19 cellular contexts compared by ENCODE assay signal in genomic region chr1:240094043-240094722, GRCh38. TPM values are rescaled to one million over a fixed set of nuclear protein-coding genes. Genes with fewer than 3 reads are reported as not detected.
A peak's percentile ranks its signal among the peaks of the same experiment; 100 is the strongest.
DNase-seq lines count a peak whose midpoint lies in the region; ATAC-seq and TF ChIP-seq lines count a peak whose summit lies in the region.
"Had no signal": no experiment of that assay in that cellular context is flagged by ENCODE, and none has a peak within 500 bp of the region (broad histone marks: within the 10 kb centered on the region; RNA-seq: fewer than 3 reads in every experiment).

No MANE protein-coding gene starts in this region.

- H3K79me1 ChIP-seq in trophoblast cell (ENCODE audit: low read length), result no peaks in the 10 kb centered on the region

- no peak overlapping the region for H3K4me2 ChIP-seq in trophoblast cell (ENCODE audit: low read length)
- H3K4me2 ChIP-seq: PC-9 had no signal

- no peak overlapping the region for H2BK12ac ChIP-seq in trophoblast cell (ENCODE audit: low read length)

- H3K9me3 ChIP-seq in HUES64 (ENCODE audit: insufficient read depth, low read depth, low read length), result no peaks in the 10 kb centered on the region
- H3K9me3 ChIP-seq in trophoblast cell (ENCODE audit: insufficient read depth, low read depth, low read length), result no peaks in the 10 kb centered on the region
- H3K9me3 ChIP-seq: psoas muscle had no signal

- H3K9me3 Mint-ChIP-seq in neural crest cell, result no peaks in the 10 kb centered on the region
- H3K9me3 Mint-ChIP-seq in stimulated activated memory B cell treated with anti-CD40 and anti-IgM and Interleukin-4, amounts not matched to agents 10 μg/mL and 1 μg/mL and 100 μg/mL, for 72 hours, result no peaks in the 10 kb centered on the region
- H3K9me3 Mint-ChIP-seq: activated CD4-positive, alpha-beta memory T cell treated with anti-CD3 and anti-CD28 coated beads, Interleukin-2, amount 10 ng/mL, durations not matched to agents 7 days and 5 days; T-helper 2 cell treated with Interferon-gamma antibody and Interleukin-4, amounts not matched to agents 5 μg/mL and 100 μg/mL, for 36 hours had no signal

- H3K4me3 ChIP-seq in AG10803 (ENCODE audit: low read length), result peak overlapping the region; percentile 83
- 0 out of 2 replicates have a peak overlapping the region, but pooled peaks have one; percentile 60 for H3K4me3 ChIP-seq in HUES64 (ENCODE audit: low read length)
- peak overlapping the region; percentile 34 to 88 (median 76) for H3K4me3 ChIP-seq in dorsolateral prefrontal cortex
- H3K4me3 ChIP-seq in trophoblast cell (ENCODE audit: low read depth, low read length), result no peak overlapping the region
- H3K4me3 ChIP-seq: PC-9 had no signal

- no peak overlapping the region for H2BK5ac ChIP-seq in trophoblast cell (ENCODE audit: low read depth, low read length, poor library complexity)

- no peak overlapping the region for H3K4ac ChIP-seq in trophoblast cell (ENCODE audit: low read depth, low read length)

- H3K23ac ChIP-seq in trophoblast cell (ENCODE audit: low read length), result no peak overlapping the region

- intact Hi-C loops in dorsolateral prefrontal cortex (cut with DNase I), result loop anchor here (5.0 kb wide), 2 partner anchors 58 to 93 kb away; no protein-coding TSS in a partner anchor

- H3K18ac ChIP-seq in trophoblast cell (ENCODE audit: low read length), result no peak overlapping the region

- no peak for TF ChIP-seq CTCF in AG10803 (conservative IDR thresholded peaks at IDR 0.05; ENCODE audit: low read length)
- TF ChIP-seq CTCF in dorsolateral prefrontal cortex (IDR thresholded peaks at IDR 0.05 in 54 of 56, conservative IDR thresholded peaks at IDR 0.05 in 2 of 56; ENCODE audit: low read depth in 1 of 56, partially characterized antibody in 56 of 56), result no peak
- no peak for TF ChIP-seq CTCF in neural crest cell (conservative IDR thresholded peaks at IDR 0.05)

- H3K27ac ChIP-seq in HUES64 (ENCODE audit: low read depth, low read length), result no peak overlapping the region
- peak overlapping the region in 49 of 59 donors; percentile 10 to 95 (median 87) for H3K27ac ChIP-seq in dorsolateral prefrontal cortex
- no peak overlapping the region for H3K27ac ChIP-seq in trophoblast cell (ENCODE audit: low read depth, low read length)
- H3K27ac ChIP-seq: cardiac muscle cell, hepatocyte, PC-9, psoas muscle had no signal

- H3K27me3 ChIP-seq in HUES64 (ENCODE audit: insufficient read depth, low read length) (peaks cover 56% of the 10 kb centered on the region), dorsolateral prefrontal cortex (peaks cover 0 to 13% (median 0%) of the 10 kb centered on the region in 45 donors), trophoblast cell (ENCODE audit: insufficient read depth, low read length) (peaks cover 32% of the 10 kb centered on the region)

- H3K36me3 Mint-ChIP-seq in neural crest cell (ENCODE audit: low read depth), result no peaks in the 10 kb centered on the region
- H3K36me3 Mint-ChIP-seq in stimulated activated memory B cell treated with anti-CD40 and anti-IgM and Interleukin-4, amounts not matched to agents 10 μg/mL and 1 μg/mL and 100 μg/mL, for 72 hours, result no peaks in the 10 kb centered on the region

- H2AK5ac ChIP-seq in trophoblast cell (ENCODE audit: low read length), result no peak overlapping the region

- H3K9ac ChIP-seq in HUES64 (ENCODE audit: low read depth, low read length) (no peak overlapping the region), trophoblast cell (ENCODE audit: low read length) (no peak overlapping the region)

- H3K36me3 ChIP-seq in HUES64 (ENCODE audit: insufficient read depth, low read length) (no peaks in the 10 kb centered on the region), trophoblast cell (ENCODE audit: control insufficient read depth in 1 of 2, insufficient read depth in 2 of 2, low read length in 2 of 2) (no peaks in the 10 kb centered on the region)
- H3K36me3 ChIP-seq: cardiac muscle cell had no signal

- no peak overlapping the region for H3K27ac Mint-ChIP-seq in neural crest cell (ENCODE audit: unreplicated experiment)
- H3K27ac Mint-ChIP-seq in stimulated activated memory B cell treated with anti-CD40 and anti-IgM and Interleukin-4, amounts not matched to agents 10 μg/mL and 1 μg/mL and 100 μg/mL, for 72 hours, result no peak overlapping the region
- H3K27ac Mint-ChIP-seq: activated CD4-positive, alpha-beta memory T cell treated with anti-CD3 and anti-CD28 coated beads, Interleukin-2, amount 10 ng/mL, durations not matched to agents 7 days and 5 days; T-helper 2 cell treated with Interferon-gamma antibody and Interleukin-4, amounts not matched to agents 5 μg/mL and 100 μg/mL, for 36 hours had no signal

- peaks cover 5% of the 10 kb centered on the region for H3K27me3 Mint-ChIP-seq in neural crest cell (ENCODE audit: low read depth)
- H3K27me3 Mint-ChIP-seq in stimulated activated memory B cell treated with anti-CD40 and anti-IgM and Interleukin-4, amounts not matched to agents 10 μg/mL and 1 μg/mL and 100 μg/mL, for 72 hours, result peaks cover 18% of the 10 kb centered on the region

- H3K4me1 ChIP-seq in HUES64 (ENCODE audit: insufficient read depth, low read length) (peaks cover 10% of the 10 kb centered on the region), trophoblast cell (ENCODE audit: control insufficient read depth in 1 of 2, insufficient read depth in 2 of 2, low read length in 2 of 2) (peaks cover 5 to 17% of the 10 kb centered on the region in 2 experiments)
- H3K4me1 ChIP-seq: psoas muscle had no signal

- no peak overlapping the region for H4K12ac ChIP-seq in trophoblast cell (ENCODE audit: low read depth, low read length)

- H4K8ac ChIP-seq in trophoblast cell (ENCODE audit: low read depth, low read length), result no peak overlapping the region

- no peak for ATAC-seq in HG03571 (IDR thresholded peaks at IDR 0.05; ENCODE audit: unreplicated experiment)
- no peak for ATAC-seq in stimulated activated memory B cell treated with anti-CD40 and anti-IgM and Interleukin-4, amounts not matched to agents 10 μg/mL and 1 μg/mL and 100 μg/mL, for 72 hours
- ATAC-seq: psoas muscle had no signal

- H3K79me2 ChIP-seq in trophoblast cell (ENCODE audit: control insufficient read depth, insufficient read depth, low read length, poor library complexity), result no peaks in the 10 kb centered on the region
- H3K79me2 ChIP-seq: hepatocyte had no signal

- H3K4me1 Mint-ChIP-seq in neural crest cell, result peaks cover 40% of the 10 kb centered on the region
- H3K4me1 Mint-ChIP-seq in stimulated activated memory B cell treated with anti-CD40 and anti-IgM and Interleukin-4, amounts not matched to agents 10 μg/mL and 1 μg/mL and 100 μg/mL, for 72 hours, result no peaks in the 10 kb centered on the region

- WGBS in HUES64, result 92% methylated on average over 12 of the region's 14 CpGs
- no CpG with 5 or more reads among the region's 14 CpGs for WGBS in trophoblast cell (ENCODE audit: extremely low coverage, insufficient coverage, insufficient read length)

- no peak overlapping the region for H3K14ac ChIP-seq in trophoblast cell (ENCODE audit: low read length)

- H2AFZ ChIP-seq in trophoblast cell (ENCODE audit: insufficient read depth, low read length, poor library complexity), result no peak overlapping the region
- H2AFZ ChIP-seq: PC-9 had no signal

- DNase-seq in AG10803 (ENCODE audit: low read depth), result no peak
- no peak for DNase-seq in dorsolateral prefrontal cortex
- no peak for DNase-seq in neural crest cell (ENCODE audit: low read depth, low spot score)
- DNase-seq in trophoblast cell, result no peak
- DNase-seq in Ammon's horn (ENCODE audit: low spot score), result no peak
- DNase-seq: activated CD4-positive, alpha-beta memory T cell treated with anti-CD3 and anti-CD28 coated beads, Interleukin-2, amount 10 ng/mL, durations not matched to agents 7 days and 5 days; activated gamma-delta T cell treated with Interleukin-2 at 50 U/mL for 16 hours; MM.1S; NCI-H226; PC-9; psoas muscle; stimulated activated CD4-positive, alpha-beta T cell treated with anti-CD3 and anti-CD28 coated beads, Interleukin-4, amount 100 ng/mL, for 1 hour; stimulated activated naive CD4-positive, alpha-beta T cell had no signal

- no peak overlapping the region for H2BK120ac ChIP-seq in trophoblast cell (ENCODE audit: insufficient read depth, low read length, poor library complexity)

- H4K91ac ChIP-seq in trophoblast cell (ENCODE audit: low read depth, low read length), result no peak overlapping the region

- H3K4me3 Mint-ChIP-seq in neural crest cell, result peak overlapping the region; percentile 85
- H3K4me3 Mint-ChIP-seq in stimulated activated memory B cell treated with anti-CD40 and anti-IgM and Interleukin-4, amounts not matched to agents 10 μg/mL and 1 μg/mL and 100 μg/mL, for 72 hours, result no peak overlapping the region
- H3K4me3 Mint-ChIP-seq: activated CD4-positive, alpha-beta memory T cell treated with anti-CD3 and anti-CD28 coated beads, Interleukin-2, amount 10 ng/mL, durations not matched to agents 7 days and 5 days; T-helper 2 cell treated with Interferon-gamma antibody and Interleukin-4, amounts not matched to agents 5 μg/mL and 100 μg/mL, for 36 hours had no signal

RNA-seq across cellular contexts. Expression of gene FMN2, which starts 2.5 kb away (rescaled TPM):
- polyA plus RNA-seq in HUES64 (2013, experiment 1 of 2), result 1.8 TPM
- 3.2 TPM for polyA plus RNA-seq in HUES64 (2013, experiment 2 of 2)
- total RNA-seq in dorsolateral prefrontal cortex (100 to 1,000 TPM in 119 of 120 experiments, 10 to 100 TPM in 1; 79.2 to 266 (median 177) TPM), neural crest cell (13.2 and 16.6 TPM in 2 replicates)
- polyA plus RNA-seq in trophoblast cell (2013), result 1.2 and 1.3 TPM in 2 replicates
- total RNA-seq: activated CD4-positive, alpha-beta memory T cell treated with anti-CD3 and anti-CD28 coated beads, Interleukin-2, amount 10 ng/mL, durations not matched to agents 7 days and 5 days; PC-9 had no signal
- polyA plus RNA-seq: hepatocyte had no signal

Comparison
In these comparisons a context has a peak if more than half of its experiments do, and no peak if none do; other contexts are left out.
1. H3K27ac ChIP-seq: peak in dorsolateral prefrontal cortex (49 of 59); none in HUES64 (single experiment) and trophoblast cell (single experiment).